27 cellular contexts compared by ENCODE assay signal in genomic region chr19:5237939-5238480, GRCh38.
"Had no signal": no experiment of that assay in that cellular context is flagged by ENCODE, and none has a peak within 500 bp of the region (broad histone marks: within the 10 kb centered on the region; RNA-seq: fewer than 3 reads in every experiment).

No MANE protein-coding gene starts in this region.

- H3K9me3 ChIP-seq: esophagus muscularis mucosa, gastrocnemius medialis had no signal

- DNase-seq: activated CD4-positive, alpha-beta memory T cell treated with anti-CD3 and anti-CD28 coated beads, Interleukin-2, amount 10 ng/mL, durations not matched to agents 7 days and 5 days; activated CD4-positive, alpha-beta T cell treated with anti-CD3 and anti-CD28 coated beads for 1 hour; activated CD4-positive, alpha-beta T cell treated with anti-CD3 and anti-CD28 coated beads for 4 hours; activated CD4-positive, alpha-beta T cell treated with anti-CD3 and anti-CD28 coated beads, Interleukin-2, amount 10 ng/mL, durations not matched to agents 7 days and 5 days; activated CD4-positive, alpha-beta T cell treated with anti-CD3 and anti-CD28 coated beads, Interleukin-2, amount 50 U/mL, for 4 hours; activated effector memory CD4-positive, alpha-beta T cell treated with Interleukin-2 at 50 U/mL for 16 hours; activated gamma-delta T cell treated with Interleukin-2 at 50 U/mL for 16 hours; activated naive CD4-positive, alpha-beta T cell treated with anti-CD3 and anti-CD28 coated beads, Interleukin-2, amount 50 U/mL, for 16 hours; activated naive CD4-positive, alpha-beta T cell treated with Interleukin-2 at 50 U/mL for 16 hours; activated T-cell treated with anti-CD3 and anti-CD28 coated beads, Interleukin-2, amount 50 U/mL, for 4 hours; amniotic stem cell; anterior cingulate cortex; brain microvascular endothelial cell; dorsolateral prefrontal cortex; effector memory CD4-positive, alpha-beta T cell; endodermal cell; foreskin keratinocyte; gastrocnemius medialis; glutamatergic neuron; T-helper 2 cell had no signal

- ATAC-seq: activated T-cell treated with anti-CD3 and anti-CD28 coated beads, Interleukin-2, amount 50 U/mL, for 4 hours; activated T-helper 17 cell treated with anti-CD3 and anti-CD28 coated beads, Interleukin-2, amount 50 U/mL, for 72 hours; foreskin keratinocyte; gastrocnemius medialis had no signal

- H3K4me3 ChIP-seq: coronary artery, dorsolateral prefrontal cortex, esophagus muscularis mucosa, gastrocnemius medialis had no signal

- H3K27me3 ChIP-seq: brain microvascular endothelial cell, dorsolateral prefrontal cortex, esophagus muscularis mucosa, foreskin keratinocyte, gastrocnemius medialis had no signal

- H3K27ac ChIP-seq: brain microvascular endothelial cell, coronary artery, dorsolateral prefrontal cortex, esophagus muscularis mucosa, foreskin keratinocyte, gastrocnemius medialis, VCaP had no signal

- FAIRE-seq: astrocyte, bronchial epithelial cell, TTC549 had no signal

- H3K4me1 ChIP-seq: esophagus muscularis mucosa, foreskin keratinocyte, gastrocnemius medialis had no signal
